Comparison of ENCODE assay signal across 20 cellular contexts in genomic region chr3:27905625-27906024, GRCh38.
DNase-seq lines count a peak whose midpoint lies in the region; ATAC-seq and TF ChIP-seq lines count a peak whose summit lies in the region.
"Had no signal": no experiment of that assay in that cellular context is flagged by ENCODE, and none has a peak within 500 bp of the region (broad histone marks: within the 10 kb centered on the region; RNA-seq: fewer than 3 reads in every experiment).

No MANE protein-coding gene starts in this region.

- DNase-seq in activated naive CD4-positive, alpha-beta T cell treated with anti-CD3 and anti-CD28 coated beads, Interleukin-2, amount 10 ng/mL, durations not matched to agents 7 days and 5 days, result peak; percentile 21
- DNase-seq in activated naive CD4-positive, alpha-beta T cell (lab: John Stamatoyannopoulos, UW), result no peak
- DNase-seq in activated CD8-positive, alpha-beta T cell treated with anti-CD3 and anti-CD28 coated beads for 36 hours, result peak; percentile 71
- DNase-seq in iPS-NIHi11 (ENCODE audit: low spot score), result peak; percentile 26
- DNase-seq in middle frontal gyrus (ENCODE audit: extremely low spot score, low spot score), result no peak
- DNase-seq: activated CD4-positive, alpha-beta T cell treated with anti-CD3 and anti-CD28 coated beads, Interleukin-2, amount 10 ng/mL, durations not matched to agents 7 days and 5 days; central memory CD4-positive, alpha-beta T cell; DMS 273 treated with DMSO at 0.1 percent for 48 hours; KBM-7; left lung; NCI-H146; NCI-H524 treated with DMSO at 0.1 percent for 48 hours; posterior cingulate gyrus; stimulated activated naive B cell treated with anti-CD40 and anti-IgM and Interleukin-4, amounts not matched to agents 10 μg/mL and 1 μg/mL and 100 μg/mL, for 72 hours had no signal

- H3K4me1 Mint-ChIP-seq in activated naive CD4-positive, alpha-beta T cell treated with anti-CD3 and anti-CD28 coated beads, Interleukin-2, amount 10 ng/mL, durations not matched to agents 7 days and 5 days, result peaks cover 21% of the 10 kb centered on the region
- peaks cover 47% of the 10 kb centered on the region for H3K4me1 Mint-ChIP-seq in activated CD8-positive, alpha-beta T cell treated with anti-CD3 and anti-CD28 coated beads for 36 hours (ENCODE audit: low read depth)
- H3K4me1 Mint-ChIP-seq in stimulated activated naive CD8-positive, alpha-beta T cell treated with anti-CD3 and anti-CD28 coated beads, Interleukin-15, Interleukin-2, amounts not matched to agents 100 ng/mL and 50 ng/mL, for 24 hours (ENCODE audit: low read depth), result peaks cover 48% of the 10 kb centered on the region
- H3K4me1 Mint-ChIP-seq: CD14-positive monocyte; mesothelial cell of epicardium; stimulated activated naive B cell treated with anti-CD40 and anti-IgM and Interleukin-4, amounts not matched to agents 10 μg/mL and 1 μg/mL and 100 μg/mL, for 72 hours had no signal

- no peak overlapping the region for H3K4me3 Mint-ChIP-seq in activated naive CD4-positive, alpha-beta T cell treated with anti-CD3 and anti-CD28 coated beads, Interleukin-2, amount 10 ng/mL, durations not matched to agents 7 days and 5 days
- H3K4me3 Mint-ChIP-seq in activated CD8-positive, alpha-beta T cell treated with anti-CD3 and anti-CD28 coated beads for 36 hours, result no peak overlapping the region
- H3K4me3 Mint-ChIP-seq in stimulated activated naive CD8-positive, alpha-beta T cell treated with anti-CD3 and anti-CD28 coated beads, Interleukin-15, Interleukin-2, amounts not matched to agents 100 ng/mL and 50 ng/mL, for 24 hours, result no peak overlapping the region
- H3K4me3 Mint-ChIP-seq: activated CD4-positive, alpha-beta T cell treated with anti-CD3 and anti-CD28 coated beads, Interleukin-2, amount 10 ng/mL, durations not matched to agents 7 days and 5 days; CD14-positive monocyte; mesothelial cell of epicardium; stimulated activated naive B cell treated with anti-CD40 and anti-IgM and Interleukin-4, amounts not matched to agents 10 μg/mL and 1 μg/mL and 100 μg/mL, for 72 hours; T-helper 1 cell treated with Interleukin-12 subunit alpha and Interleukin-12 subunit beta and Interleukin-4 antibody, amounts not matched to agents 30 μg/mL and 1 μg/mL, for 36 hours had no signal

- peaks cover 4% of the 10 kb centered on the region for H3K36me3 Mint-ChIP-seq in activated naive CD4-positive, alpha-beta T cell treated with anti-CD3 and anti-CD28 coated beads, Interleukin-2, amount 10 ng/mL, durations not matched to agents 7 days and 5 days
- peaks cover 3% of the 10 kb centered on the region for H3K36me3 Mint-ChIP-seq in activated CD8-positive, alpha-beta T cell treated with anti-CD3 and anti-CD28 coated beads for 36 hours (ENCODE audit: low read depth)
- no peaks in the 10 kb centered on the region for H3K36me3 Mint-ChIP-seq in stimulated activated naive CD8-positive, alpha-beta T cell treated with anti-CD3 and anti-CD28 coated beads, Interleukin-15, Interleukin-2, amounts not matched to agents 100 ng/mL and 50 ng/mL, for 24 hours (ENCODE audit: low read depth)
- H3K36me3 Mint-ChIP-seq: CD14-positive monocyte; mesothelial cell of epicardium; stimulated activated naive B cell treated with anti-CD40 and anti-IgM and Interleukin-4, amounts not matched to agents 10 μg/mL and 1 μg/mL and 100 μg/mL, for 72 hours had no signal

- no peaks in the 10 kb centered on the region for H3K27me3 Mint-ChIP-seq in activated naive CD4-positive, alpha-beta T cell treated with anti-CD3 and anti-CD28 coated beads, Interleukin-2, amount 10 ng/mL, durations not matched to agents 7 days and 5 days
- H3K27me3 Mint-ChIP-seq in activated CD8-positive, alpha-beta T cell treated with anti-CD3 and anti-CD28 coated beads for 36 hours, result no peaks in the 10 kb centered on the region
- H3K27me3 Mint-ChIP-seq in stimulated activated naive CD8-positive, alpha-beta T cell treated with anti-CD3 and anti-CD28 coated beads, Interleukin-15, Interleukin-2, amounts not matched to agents 100 ng/mL and 50 ng/mL, for 24 hours, result peaks cover 4% of the 10 kb centered on the region
- H3K27me3 Mint-ChIP-seq: activated CD4-positive, alpha-beta T cell treated with anti-CD3 and anti-CD28 coated beads, Interleukin-2, amount 10 ng/mL, durations not matched to agents 7 days and 5 days had no signal

- intact Hi-C loops in activated CD8-positive, alpha-beta T cell treated with anti-CD3 and anti-CD28 coated beads for 36 hours (cut with micrococcal nuclease), result loop anchor here (10.0 kb wide), 1 partner anchor 419 kb away; no protein-coding TSS in a partner anchor

- TF ChIP-seq CTCF in activated CD8-positive, alpha-beta T cell treated with anti-CD3 and anti-CD28 coated beads for 36 hours (IDR thresholded peaks at IDR 0.05), result no peak

- H3K9me3 Mint-ChIP-seq in activated naive CD4-positive, alpha-beta T cell treated with anti-CD3 and anti-CD28 coated beads, Interleukin-2, amount 10 ng/mL, durations not matched to agents 7 days and 5 days, result peaks cover 3% of the 10 kb centered on the region
- peaks cover 3% of the 10 kb centered on the region for H3K9me3 Mint-ChIP-seq in activated CD8-positive, alpha-beta T cell treated with anti-CD3 and anti-CD28 coated beads for 36 hours
- no peaks in the 10 kb centered on the region for H3K9me3 Mint-ChIP-seq in stimulated activated naive CD8-positive, alpha-beta T cell treated with anti-CD3 and anti-CD28 coated beads, Interleukin-15, Interleukin-2, amounts not matched to agents 100 ng/mL and 50 ng/mL, for 24 hours
- H3K9me3 Mint-ChIP-seq: mesothelial cell of epicardium; stimulated activated naive B cell treated with anti-CD40 and anti-IgM and Interleukin-4, amounts not matched to agents 10 μg/mL and 1 μg/mL and 100 μg/mL, for 72 hours had no signal

- H3K27ac Mint-ChIP-seq in activated naive CD4-positive, alpha-beta T cell treated with anti-CD3 and anti-CD28 coated beads, Interleukin-2, amount 10 ng/mL, durations not matched to agents 7 days and 5 days, result no peak overlapping the region
- no peak overlapping the region for H3K27ac Mint-ChIP-seq in activated CD8-positive, alpha-beta T cell treated with anti-CD3 and anti-CD28 coated beads for 36 hours
- H3K27ac Mint-ChIP-seq in stimulated activated naive CD8-positive, alpha-beta T cell treated with anti-CD3 and anti-CD28 coated beads, Interleukin-15, Interleukin-2, amounts not matched to agents 100 ng/mL and 50 ng/mL, for 24 hours, result peak overlapping the region; percentile 38
- H3K27ac Mint-ChIP-seq: activated CD4-positive, alpha-beta T cell treated with anti-CD3 and anti-CD28 coated beads, Interleukin-2, amount 10 ng/mL, durations not matched to agents 7 days and 5 days; CD14-positive monocyte; mesothelial cell of epicardium; stimulated activated naive B cell treated with anti-CD40 and anti-IgM and Interleukin-4, amounts not matched to agents 10 μg/mL and 1 μg/mL and 100 μg/mL, for 72 hours; T-helper 1 cell treated with Interleukin-12 subunit alpha and Interleukin-12 subunit beta and Interleukin-4 antibody, amounts not matched to agents 30 μg/mL and 1 μg/mL, for 36 hours had no signal

- POLR2A ChIA-PET in activated CD8-positive, alpha-beta T cell treated with anti-CD3 and anti-CD28 coated beads for 36 hours (lab: Charles Lee), result no interaction called here

- ATAC-seq in activated CD8-positive, alpha-beta T cell treated with anti-CD3 and anti-CD28 coated beads for 36 hours, result peak; percentile 83
- ATAC-seq in GM18868 (IDR thresholded peaks at IDR 0.05; ENCODE audit: unreplicated experiment) (no peak), GM18519 (IDR thresholded peaks at IDR 0.05; ENCODE audit: low FRiP score, unreplicated experiment) (no peak)
- ATAC-seq: left lung; stimulated activated naive B cell treated with anti-CD40 and anti-IgM and Interleukin-4, amounts not matched to agents 10 μg/mL and 1 μg/mL and 100 μg/mL, for 72 hours had no signal

- CTCF ChIA-PET in activated naive CD4-positive, alpha-beta T cell treated with anti-CD3 and anti-CD28 coated beads, Interleukin-2, amount 10 ng/mL, durations not matched to agents 7 days and 5 days (lab: Charles Lee), result no interaction called here
- CTCF ChIA-PET in activated CD8-positive, alpha-beta T cell treated with anti-CD3 and anti-CD28 coated beads for 36 hours (lab: Charles Lee), result interaction anchor here (1.4 kb wide), 1 partner anchor 21 kb away, joined by 3 read pairs; no protein-coding TSS in a partner anchor

Comparison
In these comparisons a context has a peak if more than half of its experiments do, and no peak if none do; other contexts are left out.
1. DNase-seq: peak in activated naive CD4-positive, alpha-beta T cell treated with anti-CD3 and anti-CD28 coated beads, Interleukin-2, amount 10 ng/mL, durations not matched to agents 7 days and 5 days (single experiment), activated CD8-positive, alpha-beta T cell treated with anti-CD3 and anti-CD28 coated beads for 36 hours (single experiment) and iPS-NIHi11 (single experiment); none in activated naive CD4-positive, alpha-beta T cell (0 of 4) and middle frontal gyrus (single experiment).